20 cellular contexts compared by ENCODE assay signal in the genomic region with DNA sequence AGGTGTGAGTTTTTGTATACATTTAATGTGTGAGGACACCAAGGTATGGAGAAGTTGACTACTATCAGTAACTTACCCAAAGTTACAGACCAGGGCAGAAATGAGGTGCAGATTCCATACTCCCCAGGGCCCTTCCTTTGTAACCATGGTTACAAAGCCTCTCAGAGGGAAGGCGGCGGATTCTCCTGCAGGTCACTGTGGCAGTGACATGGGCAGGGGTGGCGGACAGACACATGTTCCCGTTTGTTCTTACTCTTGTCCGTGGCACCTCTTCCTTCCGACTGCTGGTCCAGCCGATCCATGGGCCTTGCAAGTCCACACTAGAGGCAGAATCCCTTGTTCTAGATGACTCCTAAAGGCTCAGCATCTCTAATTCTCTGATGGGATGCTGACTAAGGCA. TPM values are rescaled to one million over a fixed set of nuclear protein-coding genes. Genes with fewer than 3 reads are reported as not detected.
DNase-seq lines count a peak whose midpoint lies in the region; ATAC-seq, FAIRE-seq and TF ChIP-seq lines count a peak whose summit lies in the region.
"Had no signal": no experiment of that assay in that cellular context is flagged by ENCODE, and none has a peak within 500 bp of the region (broad histone marks: within the 10 kb centered on the region; RNA-seq: fewer than 3 reads in every experiment).

No MANE protein-coding gene starts in this region.

- H3K9me3 ChIP-seq in RWPE2 (ENCODE audit: severe bottlenecking) (no peaks in the 10 kb centered on the region), H1 (ENCODE audit: insufficient read depth in 2 of 2, low read depth in 1 of 2, low read length in 1 of 2) (no peaks in the 10 kb centered on the region), HepG2 (ENCODE audit: low read length) (no peaks in the 10 kb centered on the region), suprapubic skin (no peaks in the 10 kb centered on the region), spleen (no peaks in the 10 kb centered on the region)
- H3K9me3 ChIP-seq: BE2C, SJSA1 had no signal

- H3K4me2 ChIP-seq in H1 (ENCODE audit: insufficient read depth in 1 of 2, low read depth in 2 of 2, low read length in 2 of 2) = peak overlapping the region; percentile 9 to 23; a peak in 2 of 4 replicates
- no peak overlapping the region for H3K4me2 ChIP-seq in HepG2 (ENCODE audit: low read depth, low read length)

- H3K79me2 ChIP-seq in H1 (ENCODE audit: control insufficient read depth in 1 of 2, insufficient read depth in 2 of 2, low read length in 2 of 2) = no peaks in the 10 kb centered on the region
- no peaks in the 10 kb centered on the region for H3K79me2 ChIP-seq in HepG2 (ENCODE audit: insufficient read depth, low read length)

- in situ Hi-C loops in HepG2 (cut with HindIII; ENCODE audit: extremely low pct_ligation_motif_present, low pct_unique_long_range_greater_than_20kb) = no loop called here

- WGBS in H1 (ENCODE audit: extremely low coverage in 1 of 2, insufficient coverage in 1 of 2, insufficient read length in 1 of 2, insufficient replicate concordance in 2 of 2, low coverage in 1 of 2, low lambda C conversion rate in 2 of 2, missing lambda C conversion rate in 1 of 2), 2 experiments = 51% methylated on average over 7 of the region's 7 CpGs; no CpG with 5 or more reads in 1 of the 2 experiments
- WGBS in HepG2 (ENCODE audit: low lambda C conversion rate) = 61% methylated on average over 7 of the region's 7 CpGs
- 95% methylated on average over 7 of the region's 7 CpGs for WGBS in suprapubic skin
- 72 to 86% (median 81%) methylated on average over 7 of the region's 7 CpGs for WGBS in spleen, 5 donors

- H3K4me1 ChIP-seq in RWPE2 (ENCODE audit: insufficient read depth, poor library complexity, severe bottlenecking) = no peaks in the 10 kb centered on the region
- peaks cover 4 to 22% (median 16%) of the 10 kb centered on the region in 4 experiments; a peak in 6 of 7 replicates for H3K4me1 ChIP-seq in H1 (replicated peaks in 1 of 4; ENCODE audit: control insufficient read depth in 3 of 4, insufficient read depth in 4 of 4, low read length in 3 of 4)
- peaks cover 16% of the 10 kb centered on the region for H3K4me1 ChIP-seq in HepG2 (ENCODE audit: insufficient read depth, low read length)
- H3K4me1 ChIP-seq in suprapubic skin = peaks cover 22% of the 10 kb centered on the region
- H3K4me1 ChIP-seq in spleen = peaks cover 0 to 99% (median 63%) of the 10 kb centered on the region in 6 donors
- H3K4me1 ChIP-seq: BE2C, SJSA1 had no signal

- H3K56ac ChIP-seq in H1 (replicated peaks; ENCODE audit: insufficient read length, low read depth, low read length) = no peak overlapping the region

- no peak overlapping the region for H4K91ac ChIP-seq in H1 (replicated peaks; ENCODE audit: insufficient read length, low read length)

- no peak overlapping the region for H2BK12ac ChIP-seq in H1 (ENCODE audit: low read depth, low read length)

- no peak overlapping the region for H2BK5ac ChIP-seq in H1 (ENCODE audit: low read depth, low read length)

- H3K9ac ChIP-seq in H1 (replicated peaks in 1 of 4; ENCODE audit: extremely low read depth in 1 of 4, low read depth in 3 of 4, low read length in 3 of 4) (no peak overlapping the region), HepG2 (ENCODE audit: insufficient read depth, low read depth, low read length) (no peak overlapping the region)

- TF ChIP-seq POLR2A in H1 (IDR thresholded peaks at IDR 0.05; ENCODE audit: control extremely low read depth in 1 of 2, low read depth in 2 of 2, low read length in 2 of 2) (no peak), HepG2 (IDR thresholded peaks at IDR 0.05; ENCODE audit: insufficient read depth in 1 of 2, low read depth in 2 of 2, low read length in 2 of 2) (no peak), suprapubic skin (IDR thresholded peaks at IDR 0.05) (no peak), spleen (IDR thresholded peaks at IDR 0.05) (no peak)

- H4K20me1 ChIP-seq in H1 (replicated peaks in 1 of 2; ENCODE audit: control insufficient read depth in 1 of 2, insufficient read depth in 2 of 2, low read length in 2 of 2) = no peaks in the 10 kb centered on the region
- no peaks in the 10 kb centered on the region for H4K20me1 ChIP-seq in HepG2 (ENCODE audit: insufficient read depth, low read length)

- no peak overlapping the region for H3K4ac ChIP-seq in H1 (replicated peaks; ENCODE audit: insufficient read length, low read depth, low read length)

- no peak overlapping the region for H3K27ac ChIP-seq in RWPE2 (ENCODE audit: poor library complexity, severe bottlenecking)
- no peak overlapping the region for H3K27ac ChIP-seq in H1 (ENCODE audit: low read depth, low read length)
- H3K27ac ChIP-seq in HepG2 (ENCODE audit: extremely low read length, insufficient read depth, low read length) = no peak overlapping the region
- no peak overlapping the region for H3K27ac ChIP-seq in suprapubic skin
- peak overlapping the region in 4 of 8 donors; percentile 48 to 67 (median 60) for H3K27ac ChIP-seq in spleen
- H3K27ac ChIP-seq: SJSA1 had no signal

- no TSS peak for BruUV-seq in HepG2 (replicated peaks; lab: Mats Ljungman, UMichigan)

- no peak overlapping the region for H2AFZ ChIP-seq in H1 (ENCODE audit: low read length)
- H2AFZ ChIP-seq in HepG2 (ENCODE audit: low read length) = no peak overlapping the region

- FAIRE-seq in H1 (lab: Jason Lieb, UNC) = peak; percentile 36
- no peak for FAIRE-seq in HepG2 (lab: Jason Lieb, UNC)

- H3K14ac ChIP-seq in H1 (ENCODE audit: insufficient read length) = no peak overlapping the region

- H4K5ac ChIP-seq in H1 (ENCODE audit: insufficient read length, low read depth, low read length) = no peak overlapping the region

- H2AK5ac ChIP-seq in H1 (ENCODE audit: low read depth, low read length) = no peak overlapping the region

- TF ChIP-seq RAD21 in H1 (IDR thresholded peaks at IDR 0.05 in 1 of 2, conservative IDR thresholded peaks at IDR 0.05 in 1 of 2; ENCODE audit: low read depth in 2 of 2, low read length in 2 of 2) = no peak
- no peak for TF ChIP-seq RAD21 in HepG2 (CRISPR knock-in tag; IDR thresholded peaks at IDR 0.05)

- H4K8ac ChIP-seq in H1 (ENCODE audit: extremely low read depth, insufficient read depth, low read length) = no peak overlapping the region

- no peaks in the 10 kb centered on the region for H3K79me1 ChIP-seq in H1 (ENCODE audit: low read depth, low read length)

- TF ChIP-seq EP300 in H1 (IDR thresholded peaks at IDR 0.05; ENCODE audit: borderline replicate concordance in 1 of 2, low read depth in 2 of 2, low read length in 2 of 2) (no peak), HepG2 (IDR thresholded peaks at IDR 0.05; ENCODE audit: low read depth in 2 of 2, low read length in 2 of 2) (no peak), HepG2 (CRISPR knock-in tag; IDR thresholded peaks at IDR 0.05; ENCODE audit: borderline replicate concordance) (no peak), suprapubic skin (IDR thresholded peaks at IDR 0.05) (no peak)

- no peak overlapping the region for H3K4me3 ChIP-seq in RWPE2 (ENCODE audit: severe bottlenecking)
- no peak overlapping the region for H3K4me3 ChIP-seq in H1 (ENCODE audit: extremely low read depth in 1 of 4, insufficient read depth in 2 of 4, low read depth in 3 of 4, low read length in 4 of 4)
- no peak overlapping the region for H3K4me3 ChIP-seq in HepG2 (replicated peaks in 1 of 3; ENCODE audit: insufficient read depth in 1 of 3, low read depth in 2 of 3, low read length in 3 of 3)
- H3K4me3 ChIP-seq in suprapubic skin = no peak overlapping the region
- no peak overlapping the region for H3K4me3 ChIP-seq in spleen
- H3K4me3 ChIP-seq: SJSA1 had no signal

- intact Hi-C loops in HepG2 (cut with micrococcal nuclease; ENCODE audit: unreplicated experiment) = no loop called here
- intact Hi-C loops in spleen (cut with DNase I; ENCODE audit: low total_unique reads) = no loop called here

- TF ChIP-seq CTCF in RWPE2 (IDR thresholded peaks at IDR 0.05; ENCODE audit: poor library complexity, severe bottlenecking) (no peak), H1 (IDR thresholded peaks at IDR 0.05; ENCODE audit: control extremely low read depth in 1 of 3, insufficient read depth in 1 of 3, low read depth in 1 of 3, low read length in 3 of 3) (no peak), HepG2 (CRISPR knock-in tag; IDR thresholded peaks at IDR 0.05) (no peak), suprapubic skin (IDR thresholded peaks at IDR 0.05) (no peak), spleen (IDR thresholded peaks at IDR 0.05 in 8 of 11, conservative IDR thresholded peaks at IDR 0.05 in 3 of 11) (no peak)

- ATAC-seq in RWPE2 (ENCODE audit: low read depth) = no peak
- no peak for ATAC-seq in HepG2
- no peak for ATAC-seq in HG02970 (IDR thresholded peaks at IDR 0.05; ENCODE audit: low FRiP score, unreplicated experiment)

- CTCF ChIA-PET in H1 (lab: Charles Lee; ENCODE audit: partially characterized antibody) (interaction anchor here (9.9 kb wide), 1 partner anchor 14 kb away, joined by 51 read pairs; no protein-coding TSS in a partner anchor), HepG2 (lab: Yijun Ruan, JAX; ENCODE audit: low intra/inter-chr PET ratio, low total read pairs) (no interaction called here)

- peaks cover 4% of the 10 kb centered on the region; the same call in 1 of the 2 replicates for H3K23me2 ChIP-seq in H1 (ENCODE audit: low read depth, low read length)

- H3K27me3 ChIP-seq in RWPE2 (ENCODE audit: insufficient read depth, poor library complexity, severe bottlenecking) (no peaks in the 10 kb centered on the region), H1 (replicated peaks in 1 of 4; ENCODE audit: control insufficient read depth in 3 of 4, extremely low read depth in 1 of 4, insufficient read depth in 3 of 4, low read length in 3 of 4) (peaks cover 0 to 16% (median 12%) of the 10 kb centered on the region in 4 experiments; a peak in 6 of 7 replicates), HepG2 (ENCODE audit: control insufficient read depth in 1 of 2, insufficient read depth in 2 of 2, low read length in 2 of 2) (peaks cover 2 to 30% of the 10 kb centered on the region in 2 experiments; a peak in 4 of 5 replicates), suprapubic skin (no peaks in the 10 kb centered on the region), spleen (replicated peaks in 1 of 7) (peaks cover 0 to 20% (median 4%) of the 10 kb centered on the region in 7 donors)
- H3K27me3 ChIP-seq: BE2C had no signal

- POLR2A ChIA-PET in H1 (lab: Charles Lee; ENCODE audit: partially characterized antibody) (no interaction called here), HepG2 (lab: Yijun Ruan, JAX) (no interaction called here)

- no peak overlapping the region for H2BK15ac ChIP-seq in H1 (ENCODE audit: low read length)

- H3K36me3 ChIP-seq in RWPE2 (ENCODE audit: low read depth) (no peaks in the 10 kb centered on the region), H1 (ENCODE audit: control insufficient read depth in 2 of 4, insufficient read depth in 4 of 4, low read length in 3 of 4) (no peaks in the 10 kb centered on the region), HepG2 (replicated peaks in 1 of 2; ENCODE audit: control insufficient read depth in 1 of 2, insufficient read depth in 2 of 2, low read length in 2 of 2) (no peaks in the 10 kb centered on the region), suprapubic skin (no peaks in the 10 kb centered on the region), spleen (no peaks in the 10 kb centered on the region)
- H3K36me3 ChIP-seq: BE2C, SJSA1 had no signal

- DNase-seq in RWPE2 (ENCODE audit: low spot score) (peak; percentile 38), H1 (ENCODE audit: low read depth in 1 of 2, low spot score in 2 of 2) (no peak), HepG2 (ENCODE audit: low spot score) (no peak), suprapubic skin (ENCODE audit: low spot score in 2 of 2) (peak; percentile 29 to 41), spleen (no peak), dermis blood vessel endothelial cell (no peak)
- DNase-seq: BE2C; GOT3; HFFc6; NCI-H1436 treated with DMSO at 0.1 percent for 48 hours; NCI-H2081 treated with DMSO at 0.1 percent for 48 hours; NCI-H526; NK-92 treated with Interleukin-12 subunit alpha and Interleukin-12 subunit beta, amount 100 ng/mL, for 24 hours; OCI-M1; RPMI8226 had no signal

- no peak overlapping the region for H2BK20ac ChIP-seq in H1 (ENCODE audit: low read length)

- no peak overlapping the region for H3K23ac ChIP-seq in H1 (ENCODE audit: insufficient read length)

- H3K18ac ChIP-seq in H1 (ENCODE audit: extremely low read depth, low read length) = no peak overlapping the region; the same call in 1 of the 2 replicates

- no peak overlapping the region for H2BK120ac ChIP-seq in H1 (replicated peaks; ENCODE audit: low read depth, low read length)

RNA-seq across cellular contexts. Expression of gene PDYN, which starts 43.0 kb away (rescaled TPM):
- total RNA-seq in H1 (2021; fragmentation: NEBNext Ultra II Directional; extraction: Animal tissue kit (Norgen Biotek cat#: 25700)) = 0.54 and 0.63 TPM in 2 replicates
- polyA plus RNA-seq in H1 (2011; rRNA removed) = 0.46 and 0.60 TPM in 2 replicates
- 0.56 TPM for polyA plus RNA-seq in H1 (2011; cell fraction: cytosol; rRNA removed)
- 0.40 TPM for polyA plus RNA-seq in H1 (2011; cell fraction: nucleus; rRNA removed)
- 0.43 to 0.94 TPM (median 0.65 TPM) in 4 replicates for polyA plus RNA-seq in H1 (2012, experiment 1 of 2)
- polyA plus RNA-seq in H1 (2012, experiment 2 of 2) = 0.35 TPM
- polyA plus RNA-seq in H1 (2013, experiment 1 of 2) = 0.36 TPM
- polyA plus RNA-seq in H1 (2013, experiment 2 of 2) = 0.53 TPM
- polyA minus RNA-seq in H1 (2011; rRNA and poly(A)+ RNA removed) = 0.41 and 0.71 TPM in 2 replicates
- 0.44 TPM for polyA minus RNA-seq in H1 (2011; cell fraction: cytosol; rRNA and poly(A)+ RNA removed)
- 0.60 TPM for polyA minus RNA-seq in H1 (2011; cell fraction: nucleus; rRNA and poly(A)+ RNA removed)
- not detected in 2 replicates for total RNA-seq in HepG2 (2016; rRNA removed; fragmentation: Illumina TruSeq; extraction: Trizol)
- total RNA-seq in HepG2 (2016; cell fraction: cytosol; rRNA removed; fragmentation: Illumina TruSeq; extraction: Trizol; ENCODE audit: low read depth) = not detected in 2 replicates
- not detected in 2 replicates for total RNA-seq in HepG2 (2016; cell fraction: insoluble cytoplasmic fraction; rRNA removed; fragmentation: Illumina TruSeq; extraction: Trizol)
- total RNA-seq in HepG2 (2016; cell fraction: membrane; rRNA removed; fragmentation: Illumina TruSeq; extraction: Trizol) = not detected in 2 replicates
- not detected in 2 replicates for total RNA-seq in HepG2 (2016; cell fraction: nucleus; rRNA removed; fragmentation: Illumina TruSeq; extraction: Trizol)
- not detected in 2 replicates for polyA plus RNA-seq in HepG2 (2011; rRNA removed)
- polyA plus RNA-seq in HepG2 (2011; cell fraction: cytosol; rRNA removed) = not detected in 2 replicates
- not detected in 2 replicates for polyA plus RNA-seq in HepG2 (2011; cell fraction: nucleus; rRNA removed)
- polyA plus RNA-seq in HepG2 (2012) = not detected in 2 replicates
- not detected in 2 replicates for polyA plus RNA-seq in HepG2 (2016; cell fraction: cytosol; fragmentation: Illumina TruSeq; extraction: Trizol; ENCODE audit: low read depth)
- not detected in 2 replicates for polyA plus RNA-seq in HepG2 (2016; cell fraction: insoluble cytoplasmic fraction; fragmentation: Illumina TruSeq; extraction: Trizol; ENCODE audit: low read depth)
- polyA plus RNA-seq in HepG2 (2016; cell fraction: membrane; fragmentation: Illumina TruSeq; extraction: Trizol; ENCODE audit: low read depth) = not detected in 2 replicates
- not detected in 2 replicates for polyA plus RNA-seq in HepG2 (2016; cell fraction: nucleus; fragmentation: Illumina TruSeq; extraction: Trizol; ENCODE audit: insufficient read depth, low read depth)
- not detected in 2 replicates for polyA minus RNA-seq in HepG2 (2011; rRNA and poly(A)+ RNA removed; ENCODE audit: low replicate concordance)
- not detected in 2 replicates for polyA minus RNA-seq in HepG2 (2011; cell fraction: cytosol; rRNA and poly(A)+ RNA removed)
- not detected in 2 replicates for polyA minus RNA-seq in HepG2 (2011; cell fraction: nucleus; rRNA and poly(A)+ RNA removed)
- not detected for total RNA-seq in suprapubic skin
- not detected for total RNA-seq in spleen
- polyA plus RNA-seq in spleen = not detected
- not detected in 2 replicates for total RNA-seq in dermis blood vessel endothelial cell
- total RNA-seq: Daoy, HFFc6 had no signal
- polyA plus RNA-seq: AG04450, IgD-negative memory B cell had no signal

RNA-seq across cellular contexts. Expression of gene SIRPA, which starts 55.6 kb away (rescaled TPM):
- total RNA-seq in H1 (2021; fragmentation: NEBNext Ultra II Directional; extraction: Animal tissue kit (Norgen Biotek cat#: 25700)) = 4.3 and 4.4 TPM in 2 replicates
- polyA plus RNA-seq in H1 (2011; rRNA removed) (3.9 and 5.7 TPM in 2 replicates), HepG2 (2011; rRNA removed) (6.8 and 7.2 TPM in 2 replicates), spleen (10 to 100 TPM in 2 of 3 donors, 1 to 10 TPM in 1; 9.8 to 15.9 (median 10.7) TPM)
- 3.2 TPM for polyA plus RNA-seq in H1 (2011; cell fraction: cytosol; rRNA removed)
- polyA plus RNA-seq in H1 (2011; cell fraction: nucleus; rRNA removed) = 6.7 TPM
- polyA plus RNA-seq in H1 (2012, experiment 1 of 2) = 4.9 to 6.1 TPM (median 5.2 TPM) in 4 replicates
- polyA plus RNA-seq in H1 (2012, experiment 2 of 2) = 4.8 TPM
- polyA plus RNA-seq in H1 (2013, experiment 1 of 2) = 2.9 TPM
- polyA plus RNA-seq in H1 (2013, experiment 2 of 2) = 3.1 TPM
- 3.2 and 3.4 TPM in 2 replicates for polyA minus RNA-seq in H1 (2011; rRNA and poly(A)+ RNA removed)
- 3.3 TPM for polyA minus RNA-seq in H1 (2011; cell fraction: cytosol; rRNA and poly(A)+ RNA removed)
- polyA minus RNA-seq in H1 (2011; cell fraction: nucleus; rRNA and poly(A)+ RNA removed) = 3.0 TPM
- total RNA-seq in HepG2 (2016; rRNA removed; fragmentation: Illumina TruSeq; extraction: Trizol) (13.1 and 17.6 TPM in 2 replicates), suprapubic skin (10 to 100 TPM; 30.3 to 53.3 (median 47.3) TPM), spleen (100 to 1,000 TPM in 1 of 7 donors, 10 to 100 TPM in 6; 28.9 to 104 (median 48.0) TPM), dermis blood vessel endothelial cell (35.2 and 55.2 TPM in 2 replicates)
- total RNA-seq in HepG2 (2016; cell fraction: cytosol; rRNA removed; fragmentation: Illumina TruSeq; extraction: Trizol; ENCODE audit: low read depth) = 7.1 and 7.6 TPM in 2 replicates
- 12.0 and 17.3 TPM in 2 replicates for total RNA-seq in HepG2 (2016; cell fraction: insoluble cytoplasmic fraction; rRNA removed; fragmentation: Illumina TruSeq; extraction: Trizol)
- total RNA-seq in HepG2 (2016; cell fraction: membrane; rRNA removed; fragmentation: Illumina TruSeq; extraction: Trizol) = 23.3 and 25.2 TPM in 2 replicates
- total RNA-seq in HepG2 (2016; cell fraction: nucleus; rRNA removed; fragmentation: Illumina TruSeq; extraction: Trizol) = 17.5 and 21.7 TPM in 2 replicates
- polyA plus RNA-seq in HepG2 (2011; cell fraction: cytosol; rRNA removed) = 5.4 and 6.5 TPM in 2 replicates
- 9.1 and 9.3 TPM in 2 replicates for polyA plus RNA-seq in HepG2 (2011; cell fraction: nucleus; rRNA removed)
- polyA plus RNA-seq in HepG2 (2012) = 2.7 and 4.8 TPM in 2 replicates
- polyA plus RNA-seq in HepG2 (2016; cell fraction: cytosol; fragmentation: Illumina TruSeq; extraction: Trizol; ENCODE audit: low read depth) = 20.1 and 21.9 TPM in 2 replicates
- polyA plus RNA-seq in HepG2 (2016; cell fraction: insoluble cytoplasmic fraction; fragmentation: Illumina TruSeq; extraction: Trizol; ENCODE audit: low read depth) = 23.3 and 30.2 TPM in 2 replicates
- polyA plus RNA-seq in HepG2 (2016; cell fraction: membrane; fragmentation: Illumina TruSeq; extraction: Trizol; ENCODE audit: low read depth) = 44.9 and 45.6 TPM in 2 replicates
- 53.5 and 55.1 TPM in 2 replicates for polyA plus RNA-seq in HepG2 (2016; cell fraction: nucleus; fragmentation: Illumina TruSeq; extraction: Trizol; ENCODE audit: insufficient read depth, low read depth)
- 0.05 and 6.2 TPM in 2 replicates for polyA minus RNA-seq in HepG2 (2011; rRNA and poly(A)+ RNA removed; ENCODE audit: low replicate concordance)
- polyA minus RNA-seq in HepG2 (2011; cell fraction: cytosol; rRNA and poly(A)+ RNA removed) = 2.5 and 3.8 TPM in 2 replicates
- 2.4 and 2.6 TPM in 2 replicates for polyA minus RNA-seq in HepG2 (2011; cell fraction: nucleus; rRNA and poly(A)+ RNA removed)

Comparison
In these comparisons a context has a peak if more than half of its experiments do, and no peak if none do; other contexts are left out.
1. DNase-seq: peak in RWPE2 (single experiment) and suprapubic skin (2 of 2); none in H1 (0 of 2), HepG2 (single experiment), spleen (single experiment) and dermis blood vessel endothelial cell (single experiment).